8 cellular contexts compared by ENCODE assay signal in genomic region chr3:157089455-157090221, GRCh38.
DNase-seq lines count a peak whose midpoint lies in the region; ATAC-seq and TF ChIP-seq lines count a peak whose summit lies in the region.

No MANE protein-coding gene starts in this region.

- peak overlapping the region; percentile 90 for H3K27ac ChIP-seq in C4-2B
- H3K27ac ChIP-seq in HUES64 (ENCODE audit: low read depth, low read length), result no peak overlapping the region

- H3K36me3 Mint-ChIP-seq in activated naive CD4-positive, alpha-beta T cell treated with anti-CD3 and anti-CD28 coated beads, Interleukin-2, amount 50 U/mL, for 24 hours, result no peaks in the 10 kb centered on the region

- TF ChIP-seq CTCF in C4-2B (conservative IDR thresholded peaks at IDR 0.05), result no peak

- peaks cover 25% of the 10 kb centered on the region for H3K4me1 Mint-ChIP-seq in activated naive CD4-positive, alpha-beta T cell treated with anti-CD3 and anti-CD28 coated beads, Interleukin-2, amount 50 U/mL, for 24 hours

- H3K4me3 ChIP-seq in HUES64 (ENCODE audit: low read length) (peak overlapping the region; percentile 59), iPS-15b (ENCODE audit: low read depth, low read length) (peak overlapping the region; percentile 26)

- peaks cover 29% of the 10 kb centered on the region for H3K4me1 ChIP-seq in HUES64 (ENCODE audit: insufficient read depth, low read length)
- peaks cover 28% of the 10 kb centered on the region for H3K4me1 ChIP-seq in iPS-15b (ENCODE audit: control insufficient read depth, insufficient read depth, low read length)

- H3K36me3 ChIP-seq in HUES64 (ENCODE audit: insufficient read depth, low read length) (no peaks in the 10 kb centered on the region), iPS-15b (ENCODE audit: control insufficient read depth, insufficient read depth, low read length) (no peaks in the 10 kb centered on the region)

- WGBS in HUES64, result 82% methylated on average over 18 of the region's 18 CpGs

- no peaks in the 10 kb centered on the region for H3K27me3 Mint-ChIP-seq in activated naive CD4-positive, alpha-beta T cell treated with anti-CD3 and anti-CD28 coated beads, Interleukin-2, amount 50 U/mL, for 24 hours

- ATAC-seq in GM21423 (IDR thresholded peaks at IDR 0.05; ENCODE audit: unreplicated experiment), result peak; percentile 15

- DNase-seq in stimulated activated CD4-positive, alpha-beta T cell treated with anti-CD3 and anti-CD28 coated beads, Interleukin-1b, Interleukin-23, amount 100 ng/mL, for 48 hours, result peak; percentile 40
- DNase-seq in AG08395 (ENCODE audit: low spot score), result no peak
- no peak for DNase-seq in D341Med (ENCODE audit: low spot score)

- H3K9ac ChIP-seq in HUES64 (ENCODE audit: low read depth, low read length) (no peak overlapping the region), iPS-15b (ENCODE audit: low read depth, low read length) (no peak overlapping the region)

- peak overlapping the region; percentile 86 for H3K4me3 Mint-ChIP-seq in activated naive CD4-positive, alpha-beta T cell treated with anti-CD3 and anti-CD28 coated beads, Interleukin-2, amount 50 U/mL, for 24 hours

- H3K27me3 ChIP-seq in HUES64 (ENCODE audit: insufficient read depth, low read length) (peaks cover 7% of the 10 kb centered on the region; the same call in 1 of the 2 replicates), iPS-15b (ENCODE audit: control insufficient read depth, insufficient read depth, low read length) (peaks cover 7% of the 10 kb centered on the region)

- H3K9me3 Mint-ChIP-seq in activated naive CD4-positive, alpha-beta T cell treated with anti-CD3 and anti-CD28 coated beads, Interleukin-2, amount 50 U/mL, for 24 hours, result no peaks in the 10 kb centered on the region

- peak overlapping the region; percentile 89 for H3K27ac Mint-ChIP-seq in activated naive CD4-positive, alpha-beta T cell treated with anti-CD3 and anti-CD28 coated beads, Interleukin-2, amount 50 U/mL, for 24 hours

- H3K9me3 ChIP-seq in HUES64 (ENCODE audit: insufficient read depth, low read depth, low read length) (no peaks in the 10 kb centered on the region), iPS-15b (ENCODE audit: control insufficient read depth, insufficient read depth, low read length) (no peaks in the 10 kb centered on the region)
